ENCODE assay signal across 23 cellular contexts in the genomic region with DNA sequence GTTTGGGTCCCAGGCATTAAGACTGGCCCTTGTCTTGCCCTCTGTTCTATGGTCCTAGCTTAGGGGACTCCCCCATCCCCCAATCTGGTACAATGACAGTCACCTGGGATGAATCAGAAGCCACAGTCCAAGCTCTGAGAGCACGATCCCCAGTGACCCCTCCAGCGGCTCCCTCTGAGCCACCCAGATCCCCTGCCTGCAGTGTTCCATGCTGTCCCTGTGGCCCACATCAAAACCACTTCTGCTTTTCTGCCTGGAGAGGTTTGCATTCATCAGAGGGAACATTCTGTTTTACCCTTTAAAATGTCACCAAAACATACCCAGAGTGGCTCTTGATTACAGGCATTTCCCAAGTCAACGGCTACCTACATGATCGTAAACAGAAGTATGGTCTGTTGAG. TPM values are rescaled to one million over a fixed set of nuclear protein-coding genes. Genes with fewer than 3 reads are reported as not detected.
"Had no signal": no experiment of that assay in that cellular context is flagged by ENCODE, and none has a peak within 500 bp of the region (broad histone marks: within the 10 kb centered on the region; RNA-seq: fewer than 3 reads in every experiment).

No MANE protein-coding gene starts in this region.

- H3K9me3 Mint-ChIP-seq: endodermal cell, nephron had no signal

- FAIRE-seq: frontal cortex had no signal

- H3K36me3 ChIP-seq: ascending aorta, colonic mucosa, left ventricle myocardium inferior, spleen, upper lobe of right lung had no signal

- H3K9me3 ChIP-seq: ascending aorta, colonic mucosa had no signal

- ATAC-seq: activated CD4-positive, CD25-positive, alpha-beta regulatory T cell treated with anti-CD3 and anti-CD28 coated beads, Interleukin-2, amount 50 U/mL, for 24 hours; upper lobe of right lung had no signal

- H3K27ac ChIP-seq: ascending aorta, colonic mucosa, left ventricle myocardium inferior, spleen, upper lobe of right lung had no signal

- H3K36me3 Mint-ChIP-seq: activated naive CD4-positive, alpha-beta T cell treated with anti-CD3 and anti-CD28 coated beads, Interleukin-2, amount 50 U/mL, for 24 hours had no signal

- H3K4me3 ChIP-seq: ascending aorta, colonic mucosa, left ventricle myocardium inferior, spleen, upper lobe of right lung had no signal

- H3K4me1 Mint-ChIP-seq: activated CD4-positive, alpha-beta T cell treated with anti-CD3 and anti-CD28 coated beads, Interleukin-2, amount 10 ng/mL, durations not matched to agents 7 days and 5 days; activated naive CD4-positive, alpha-beta T cell treated with anti-CD3 and anti-CD28 coated beads, Interleukin-2, amount 50 U/mL, for 24 hours; central memory CD8-positive, alpha-beta T cell; endodermal cell; nephron had no signal

- H3K27me3 ChIP-seq: ascending aorta, colonic mucosa, upper lobe of right lung had no signal

- H3K27ac Mint-ChIP-seq: activated CD4-positive, alpha-beta T cell treated with anti-CD3 and anti-CD28 coated beads, Interleukin-2, amount 10 ng/mL, durations not matched to agents 7 days and 5 days; activated naive CD4-positive, alpha-beta T cell treated with anti-CD3 and anti-CD28 coated beads, Interleukin-2, amount 50 U/mL, for 24 hours; endodermal cell; nephron had no signal

- DNase-seq: activated CD4-positive, alpha-beta T cell treated with anti-CD3 and anti-CD28 coated beads, Interleukin-2, amount 10 ng/mL, durations not matched to agents 7 days and 5 days; activated CD8-positive, alpha-beta memory T cell treated with anti-CD3 and anti-CD28 coated beads for 24 hours; activated gamma-delta T cell; colonic mucosa; endodermal cell; erythroblast; head of caudate nucleus; kidney glomerular epithelial cell; left ventricle myocardium inferior; mammary epithelial cell; midbrain; nucleus accumbens; spleen; stimulated activated CD4-positive, alpha-beta T cell treated with anti-CD3 and anti-CD28 coated beads, Interleukin-4, amount 100 ng/mL, for 4 hours; stimulated activated naive CD4-positive, alpha-beta T cell; T1000; upper lobe of right lung had no signal

- H3K4me3 Mint-ChIP-seq: activated CD4-positive, alpha-beta T cell treated with anti-CD3 and anti-CD28 coated beads, Interleukin-2, amount 10 ng/mL, durations not matched to agents 7 days and 5 days; activated naive CD4-positive, alpha-beta T cell treated with anti-CD3 and anti-CD28 coated beads, Interleukin-2, amount 50 U/mL, for 24 hours; central memory CD8-positive, alpha-beta T cell; endodermal cell; nephron had no signal

- H3K27me3 Mint-ChIP-seq: activated CD4-positive, alpha-beta T cell treated with anti-CD3 and anti-CD28 coated beads, Interleukin-2, amount 10 ng/mL, durations not matched to agents 7 days and 5 days; activated naive CD4-positive, alpha-beta T cell treated with anti-CD3 and anti-CD28 coated beads, Interleukin-2, amount 50 U/mL, for 24 hours; central memory CD8-positive, alpha-beta T cell had no signal

- H3K4me1 ChIP-seq: ascending aorta, colonic mucosa, left ventricle myocardium inferior, spleen, upper lobe of right lung had no signal

RNA-seq across cellular contexts. Expression of a gene that starts 47.5 kb away (rescaled TPM):
- total RNA-seq: activated CD4-positive, alpha-beta T cell treated with anti-CD3 and anti-CD28 coated beads, Interleukin-2, amount 10 ng/mL, durations not matched to agents 7 days and 5 days; mammary epithelial cell had no signal
- polyA plus RNA-seq: mammary epithelial cell had no signal
